Comparison of ENCODE assay signal across 1 cellular context in the genomic region with DNA sequence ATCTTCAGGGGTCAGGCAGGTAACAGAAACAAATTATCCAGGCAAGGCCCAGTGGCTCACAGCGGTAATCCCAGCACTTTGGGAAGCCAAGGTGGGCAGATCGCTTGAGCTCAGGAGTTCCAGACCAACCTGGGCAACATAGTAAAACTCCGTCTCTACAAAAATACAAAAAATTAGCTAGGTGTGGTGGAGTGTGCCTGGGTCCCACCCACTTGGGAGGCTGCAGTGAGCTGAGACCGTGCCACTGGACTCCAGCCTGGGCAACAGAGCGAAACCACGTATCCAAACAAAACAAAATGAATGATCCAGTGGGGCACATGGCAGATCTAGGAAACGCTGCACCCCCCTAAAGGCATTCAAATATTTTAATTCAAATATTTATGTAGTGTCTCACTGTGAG.
TF ChIP-seq lines count a peak whose summit lies in the region.

No MANE protein-coding gene starts in this region.

TF ChIP-seq in K562, 482 proteins besides CTCF, POLR2A, EP300 and RAD21:
- no peak for TF ChIP-seq ZNF354B (CRISPR knock-in tag; IDR thresholded peaks at IDR 0.05)
- TF ChIP-seq CREM (IDR thresholded peaks at IDR 0.05; ENCODE audit: low read depth): no peak
- no peak for TF ChIP-seq ZNF274 (IDR thresholded peaks at IDR 0.05; ENCODE audit: borderline replicate concordance, low read depth, low read length)
- no peak for TF ChIP-seq TGIF2 (CRISPR knock-in tag; IDR thresholded peaks at IDR 0.05)
- TF ChIP-seq, protein P1, sequence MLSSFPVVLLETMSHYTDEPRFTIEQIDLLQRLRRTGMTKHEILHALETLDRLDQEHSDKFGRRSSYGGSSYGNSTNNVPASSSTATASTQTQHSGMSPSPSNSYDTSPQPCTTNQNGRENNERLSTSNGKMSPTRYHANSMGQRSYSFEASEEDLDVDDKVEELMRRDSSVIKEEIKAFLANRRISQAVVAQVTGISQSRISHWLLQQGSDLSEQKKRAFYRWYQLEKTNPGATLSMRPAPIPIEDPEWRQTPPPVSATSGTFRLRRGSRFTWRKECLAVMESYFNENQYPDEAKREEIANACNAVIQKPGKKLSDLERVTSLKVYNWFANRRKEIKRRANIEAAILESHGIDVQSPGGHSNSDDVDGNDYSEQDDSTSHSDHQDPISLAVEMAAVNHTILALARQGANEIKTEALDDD (IDR thresholded peaks at IDR 0.05): no peak
- TF ChIP-seq, protein P2, sequence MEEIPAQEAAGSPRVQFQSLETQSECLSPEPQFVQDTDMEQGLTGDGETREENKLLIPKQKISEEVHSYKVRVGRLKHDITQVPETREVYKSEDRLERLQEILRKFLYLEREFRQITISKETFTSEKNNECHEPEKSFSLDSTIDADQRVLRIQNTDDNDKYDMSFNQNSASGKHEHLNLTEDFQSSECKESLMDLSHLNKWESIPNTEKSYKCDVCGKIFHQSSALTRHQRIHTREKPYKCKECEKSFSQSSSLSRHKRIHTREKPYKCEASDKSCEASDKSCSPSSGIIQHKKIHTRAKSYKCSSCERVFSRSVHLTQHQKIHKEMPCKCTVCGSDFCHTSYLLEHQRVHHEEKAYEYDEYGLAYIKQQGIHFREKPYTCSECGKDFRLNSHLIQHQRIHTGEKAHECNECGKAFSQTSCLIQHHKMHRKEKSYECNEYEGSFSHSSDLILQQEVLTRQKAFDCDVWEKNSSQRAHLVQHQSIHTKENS (CRISPR knock-in tag; IDR thresholded peaks at IDR 0.05): no peak
- TF ChIP-seq ELF1 (tag; IDR thresholded peaks at IDR 0.05): no peak
- TF ChIP-seq RBM39 (optimal IDR thresholded peaks at IDR 0.05; ENCODE audit: low read depth, low read length): no peak
- no peak for TF ChIP-seq ZNF408 (CRISPR knock-in tag; IDR thresholded peaks at IDR 0.05; ENCODE audit: low read depth)
- TF ChIP-seq TCFL5 (CRISPR knock-in tag; conservative IDR thresholded peaks at IDR 0.05): no peak
- TF ChIP-seq CHD1 (IDR thresholded peaks at IDR 0.05; ENCODE audit: low read length): no peak
- TF ChIP-seq, protein P3, sequence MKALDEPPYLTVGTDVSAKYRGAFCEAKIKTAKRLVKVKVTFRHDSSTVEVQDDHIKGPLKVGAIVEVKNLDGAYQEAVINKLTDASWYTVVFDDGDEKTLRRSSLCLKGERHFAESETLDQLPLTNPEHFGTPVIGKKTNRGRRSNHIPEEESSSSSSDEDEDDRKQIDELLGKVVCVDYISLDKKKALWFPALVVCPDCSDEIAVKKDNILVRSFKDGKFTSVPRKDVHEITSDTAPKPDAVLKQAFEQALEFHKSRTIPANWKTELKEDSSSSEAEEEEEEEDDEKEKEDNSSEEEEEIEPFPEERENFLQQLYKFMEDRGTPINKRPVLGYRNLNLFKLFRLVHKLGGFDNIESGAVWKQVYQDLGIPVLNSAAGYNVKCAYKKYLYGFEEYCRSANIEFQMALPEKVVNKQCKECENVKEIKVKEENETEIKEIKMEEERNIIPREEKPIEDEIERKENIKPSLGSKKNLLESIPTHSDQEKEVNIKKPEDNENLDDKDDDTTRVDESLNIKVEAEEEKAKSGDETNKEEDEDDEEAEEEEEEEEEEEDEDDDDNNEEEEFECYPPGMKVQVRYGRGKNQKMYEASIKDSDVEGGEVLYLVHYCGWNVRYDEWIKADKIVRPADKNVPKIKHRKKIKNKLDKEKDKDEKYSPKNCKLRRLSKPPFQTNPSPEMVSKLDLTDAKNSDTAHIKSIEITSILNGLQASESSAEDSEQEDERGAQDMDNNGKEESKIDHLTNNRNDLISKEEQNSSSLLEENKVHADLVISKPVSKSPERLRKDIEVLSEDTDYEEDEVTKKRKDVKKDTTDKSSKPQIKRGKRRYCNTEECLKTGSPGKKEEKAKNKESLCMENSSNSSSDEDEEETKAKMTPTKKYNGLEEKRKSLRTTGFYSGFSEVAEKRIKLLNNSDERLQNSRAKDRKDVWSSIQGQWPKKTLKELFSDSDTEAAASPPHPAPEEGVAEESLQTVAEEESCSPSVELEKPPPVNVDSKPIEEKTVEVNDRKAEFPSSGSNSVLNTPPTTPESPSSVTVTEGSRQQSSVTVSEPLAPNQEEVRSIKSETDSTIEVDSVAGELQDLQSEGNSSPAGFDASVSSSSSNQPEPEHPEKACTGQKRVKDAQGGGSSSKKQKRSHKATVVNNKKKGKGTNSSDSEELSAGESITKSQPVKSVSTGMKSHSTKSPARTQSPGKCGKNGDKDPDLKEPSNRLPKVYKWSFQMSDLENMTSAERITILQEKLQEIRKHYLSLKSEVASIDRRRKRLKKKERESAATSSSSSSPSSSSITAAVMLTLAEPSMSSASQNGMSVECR (CRISPR knock-in tag; IDR thresholded peaks at IDR 0.05): no peak
- no peak for TF ChIP-seq CEBPB (tag; IDR thresholded peaks at IDR 0.05)
- no peak for TF ChIP-seq TSC22D4 (tag; IDR thresholded peaks at IDR 0.05)
- TF ChIP-seq NUFIP1 (IDR thresholded peaks at IDR 0.05; ENCODE audit: partially characterized antibody): no peak
